10 cellular contexts compared by ENCODE assay signal in genomic region chr11:120248551-120249278, GRCh38. TPM values are rescaled to one million over a fixed set of nuclear protein-coding genes. Genes with fewer than 3 reads are reported as not detected.
DNase-seq lines count a peak whose midpoint lies in the region; ATAC-seq and TF ChIP-seq lines count a peak whose summit lies in the region.
"Had no signal": no experiment of that assay in that cellular context is flagged by ENCODE, and none has a peak within 500 bp of the region (broad histone marks: within the 10 kb centered on the region; RNA-seq: fewer than 3 reads in every experiment).

No MANE protein-coding gene starts in this region.

- no peak for TF ChIP-seq CTCF in A673 (conservative IDR thresholded peaks at IDR 0.05; ENCODE audit: low read depth, low read length)

- POLR2A ChIA-PET in A673 (lab: Charles Lee; ENCODE audit: low non-redundant PET) = no interaction called here

- peaks cover 27% of the 10 kb centered on the region for H3K27me3 ChIP-seq in A673 (replicated peaks; ENCODE audit: insufficient read depth, low read depth, low read length, poor library complexity)

- H3K4me3 Mint-ChIP-seq in activated naive CD8-positive, alpha-beta T cell treated with anti-CD3 and anti-CD28 coated beads, Interleukin-2, amount 50 U/mL, for 24 hours = peak overlapping the region; percentile 16

- H3K4me3 ChIP-seq in A673 (ENCODE audit: low read depth, low read length, poor library complexity, severe bottlenecking) = no peak overlapping the region

- H3K36me3 Mint-ChIP-seq in activated naive CD8-positive, alpha-beta T cell treated with anti-CD3 and anti-CD28 coated beads, Interleukin-2, amount 50 U/mL, for 24 hours (ENCODE audit: low read depth) = no peaks in the 10 kb centered on the region

- no TSS peak for BruUV-seq in A673 (replicated peaks; lab: Mats Ljungman, UMichigan)

- H3K36me3 ChIP-seq in A673 (ENCODE audit: insufficient read depth, low read length, poor library complexity, severe bottlenecking) = no peaks in the 10 kb centered on the region

- peaks cover 74% of the 10 kb centered on the region for H3K27me3 Mint-ChIP-seq in activated naive CD8-positive, alpha-beta T cell treated with anti-CD3 and anti-CD28 coated beads, Interleukin-2, amount 50 U/mL, for 24 hours

- ATAC-seq in GM19372 (IDR thresholded peaks at IDR 0.05; ENCODE audit: low read depth, unreplicated experiment) (peak; percentile 58), HG03558 (IDR thresholded peaks at IDR 0.05; ENCODE audit: extremely low read depth, unreplicated experiment) (peak; percentile 66), GM21526 (IDR thresholded peaks at IDR 0.05; ENCODE audit: low FRiP score, unreplicated experiment) (no peak)
- ATAC-seq in activated naive CD8-positive, alpha-beta T cell treated with anti-CD3 and anti-CD28 coated beads, Interleukin-2, amount 50 U/mL, for 24 hours = peak; percentile 88

- no peaks in the 10 kb centered on the region for H3K9me3 ChIP-seq in A673 (ENCODE audit: low read depth, low read length, poor library complexity, severe bottlenecking)

- no peak overlapping the region for H3K27ac ChIP-seq in A673 (ENCODE audit: low read depth, low read length, poor library complexity, severe bottlenecking)
- H3K27ac ChIP-seq: VCaP had no signal

- peaks cover 49% of the 10 kb centered on the region for H3K4me1 Mint-ChIP-seq in activated naive CD8-positive, alpha-beta T cell treated with anti-CD3 and anti-CD28 coated beads, Interleukin-2, amount 50 U/mL, for 24 hours

- CTCF ChIA-PET in A673 (lab: Charles Lee) = no interaction called here

- intact Hi-C loops in A673 (cut with micrococcal nuclease; ENCODE audit: unreplicated experiment) = no loop called here

- H3K27ac Mint-ChIP-seq in activated naive CD8-positive, alpha-beta T cell treated with anti-CD3 and anti-CD28 coated beads, Interleukin-2, amount 50 U/mL, for 24 hours = peak overlapping the region; percentile 61

- peak; percentile 43 for DNase-seq in A673 (ENCODE audit: low spot score)
- DNase-seq in activated naive CD8-positive, alpha-beta T cell treated with anti-CD3 and anti-CD28 coated beads, Interleukin-2, amount 50 U/mL, for 24 hours = no peak
- no peak for DNase-seq in stimulated activated CD4-positive, alpha-beta T cell treated with anti-CD3 and anti-CD28 coated beads, Interleukin-4, amount 100 ng/mL, for 4 hours
- DNase-seq in SK-N-DZ (ENCODE audit: low spot score) = no peak
- no peak for DNase-seq in NCI-H2029 (lab: John Stamatoyannopoulos, UW)
- DNase-seq: stimulated activated naive CD4-positive, alpha-beta T cell had no signal

- no peaks in the 10 kb centered on the region for H3K4me1 ChIP-seq in A673 (ENCODE audit: insufficient read depth, low read length, poor library complexity, severe bottlenecking)

- no peaks in the 10 kb centered on the region for H3K9me3 Mint-ChIP-seq in activated naive CD8-positive, alpha-beta T cell treated with anti-CD3 and anti-CD28 coated beads, Interleukin-2, amount 50 U/mL, for 24 hours

RNA-seq across cellular contexts. Expression of gene POU2F3, which starts 8.8 kb away (rescaled TPM):
- total RNA-seq in A673 (2021) = not detected in 2 replicates
- polyA plus RNA-seq in SK-N-DZ (2014; cell fraction: cytosol; rRNA removed) = not detected in 2 replicates
- polyA plus RNA-seq in SK-N-DZ (2014; cell fraction: nucleus; rRNA removed) = not detected in 2 replicates

RNA-seq across cellular contexts. Expression of gene OAF, which starts 37.9 kb away (rescaled TPM):
- total RNA-seq in A673 (2021) = 25.0 and 27.2 TPM in 2 replicates
- polyA plus RNA-seq in SK-N-DZ (2014; cell fraction: cytosol; rRNA removed) = 1.6 and 3.1 TPM in 2 replicates
- polyA plus RNA-seq in SK-N-DZ (2014; cell fraction: nucleus; rRNA removed) = 0.41 and 2.0 TPM in 2 replicates
